ENCODE assay signal across 2 cellular contexts in genomic region chr12:114702462-114702861, GRCh38.
TF ChIP-seq lines count a peak whose summit lies in the region.

No MANE protein-coding gene starts in this region.

TF ChIP-seq in GM23338, 12 proteins besides CTCF, POLR2A, EP300 and RAD21 (continued from another document):
- TF ChIP-seq ZNF462 (CRISPR knock-in tag; IDR thresholded peaks at IDR 0.05) (no peak), JUNB (IDR thresholded peaks at IDR 0.05; ENCODE audit: unreplicated experiment) (no peak), ETS1 (IDR thresholded peaks at IDR 0.05) (no peak), CREB1 (CRISPR knock-in tag; IDR thresholded peaks at IDR 0.05; ENCODE audit: low read depth) (no peak), POLR2AphosphoS5 (IDR thresholded peaks at IDR 0.05; ENCODE audit: low read depth) (no peak), STAT1 (IDR thresholded peaks at IDR 0.05; ENCODE audit: unreplicated experiment) (no peak), ZNF331 (CRISPR knock-in tag; IDR thresholded peaks at IDR 0.05; ENCODE audit: low read depth) (no peak), REST (IDR thresholded peaks at IDR 0.05; ENCODE audit: unreplicated experiment) (no peak)
TF ChIP-seq in GM23338: peak in this region for 0.

TF ChIP-seq in WTC11, 78 proteins besides CTCF, POLR2A, EP300 and RAD21 (continued from another document):
- TF ChIP-seq NFYB (CRISPR knock-in tag; conservative IDR thresholded peaks at IDR 0.05; ENCODE audit: low read depth) (no peak), ZNF121 (CRISPR knock-in tag; IDR thresholded peaks at IDR 0.05) (no peak), ZNF281 (CRISPR knock-in tag; IDR thresholded peaks at IDR 0.05) (no peak), USF2 (CRISPR knock-in tag; IDR thresholded peaks at IDR 0.05) (no peak), PREB (CRISPR knock-in tag; IDR thresholded peaks at IDR 0.05; ENCODE audit: borderline replicate concordance) (no peak), ZBTB43 (CRISPR knock-in tag; IDR thresholded peaks at IDR 0.05) (no peak), IRF2 (CRISPR knock-in tag; IDR thresholded peaks at IDR 0.05; ENCODE audit: borderline replicate concordance, low read depth) (no peak), JUN (CRISPR knock-in tag; IDR thresholded peaks at IDR 0.05) (no peak), TCF7 (CRISPR knock-in tag; IDR thresholded peaks at IDR 0.05; ENCODE audit: low read depth) (no peak), OVOL2 (CRISPR knock-in tag; IDR thresholded peaks at IDR 0.05; ENCODE audit: borderline replicate concordance) (no peak), HMGXB4 (CRISPR knock-in tag; IDR thresholded peaks at IDR 0.05) (no peak), NR2C2 (CRISPR knock-in tag; IDR thresholded peaks at IDR 0.05) (no peak), E2F4 (CRISPR knock-in tag; IDR thresholded peaks at IDR 0.05; ENCODE audit: borderline replicate concordance, low read depth) (no peak)
TF ChIP-seq in WTC11: peak in this region for 0.
